9 cellular contexts compared by ENCODE assay signal in genomic region chr6:69164564-69165252, GRCh38.
DNase-seq lines count a peak whose midpoint lies in the region; TF ChIP-seq lines count a peak whose summit lies in the region.
"Had no signal": no experiment of that assay in that cellular context is flagged by ENCODE, and none has a peak within 500 bp of the region (broad histone marks: within the 10 kb centered on the region; RNA-seq: fewer than 3 reads in every experiment).

No MANE protein-coding gene starts in this region.

- no peak overlapping the region for H4K91ac ChIP-seq in mesenchymal stem cell (ENCODE audit: low read length)

- no peaks in the 10 kb centered on the region for H3K4me1 Mint-ChIP-seq in osteocyte (ENCODE audit: unreplicated experiment)

- no peaks in the 10 kb centered on the region for H3K79me1 ChIP-seq in mesenchymal stem cell (replicated peaks; ENCODE audit: low read length, poor library complexity, severe bottlenecking)

- H3K27me3 Mint-ChIP-seq in osteocyte (ENCODE audit: unreplicated experiment): no peaks in the 10 kb centered on the region
- H3K27me3 Mint-ChIP-seq: dendritic cell treated with granulocyte-macrophage colony-stimulating factor and Interleukin-4, amounts not matched to agents 40 ng/mL and 50 ng/mL, for 4 days had no signal

- H3K36me3 ChIP-seq in H7 (replicated peaks; ENCODE audit: control insufficient read depth, insufficient read depth, low read length): no peaks in the 10 kb centered on the region
- H3K36me3 ChIP-seq in mesenchymal stem cell (ENCODE audit: control insufficient read depth in 1 of 2, insufficient read depth in 2 of 2, low read depth in 1 of 2, low read length in 2 of 2): no peaks in the 10 kb centered on the region
- H3K36me3 ChIP-seq: ovary had no signal

- no peak overlapping the region for H3K4me2 ChIP-seq in mesenchymal stem cell (ENCODE audit: low read length, poor library complexity, severe bottlenecking)

- no peak overlapping the region for H2BK5ac ChIP-seq in mesenchymal stem cell (ENCODE audit: low read depth, low read length, poor library complexity, severe bottlenecking)

- no peak overlapping the region for H2BK12ac ChIP-seq in mesenchymal stem cell (ENCODE audit: low read length in 2 of 2)

- H2BK120ac ChIP-seq in mesenchymal stem cell (ENCODE audit: low read depth, low read length): no peak overlapping the region

- H3K36me3 Mint-ChIP-seq in osteocyte (ENCODE audit: unreplicated experiment): no peaks in the 10 kb centered on the region

- no peak overlapping the region for H2BK15ac ChIP-seq in mesenchymal stem cell (ENCODE audit: low read depth, poor library complexity, severe bottlenecking)

- no peak overlapping the region for H2AFZ ChIP-seq in mesenchymal stem cell (ENCODE audit: low read depth, low read length)

- no peak overlapping the region for H3K4me3 Mint-ChIP-seq in osteocyte (ENCODE audit: unreplicated experiment)
- H3K4me3 Mint-ChIP-seq: dendritic cell treated with granulocyte-macrophage colony-stimulating factor and Interleukin-4, amounts not matched to agents 40 ng/mL and 50 ng/mL, for 4 days had no signal

- no peak overlapping the region for H3K9ac ChIP-seq in mesenchymal stem cell (ENCODE audit: low read length)

- no peaks in the 10 kb centered on the region for H3K4me1 ChIP-seq in mesenchymal stem cell (ENCODE audit: control insufficient read depth, insufficient read depth, low read depth, low read length)

- no peaks in the 10 kb centered on the region for H3K9me3 ChIP-seq in mesenchymal stem cell (ENCODE audit: control insufficient read depth, low read length)
- H3K9me3 ChIP-seq: ovary had no signal

- H3K9me3 Mint-ChIP-seq in osteocyte (ENCODE audit: unreplicated experiment): peaks cover 3% of the 10 kb centered on the region
- H3K9me3 Mint-ChIP-seq: dendritic cell treated with granulocyte-macrophage colony-stimulating factor and Interleukin-4, amounts not matched to agents 40 ng/mL and 50 ng/mL, for 4 days had no signal

- H3K23ac ChIP-seq in mesenchymal stem cell (ENCODE audit: low read length in 2 of 2): no peak overlapping the region

- H3K27ac ChIP-seq in mesenchymal stem cell (ENCODE audit: low read length, poor library complexity, severe bottlenecking): no peak overlapping the region
- H3K27ac ChIP-seq: ovary had no signal

- no peak overlapping the region for H3K4ac ChIP-seq in mesenchymal stem cell (ENCODE audit: low read depth in 1 of 2, low read length in 2 of 2)

- no peak overlapping the region for H2AK5ac ChIP-seq in mesenchymal stem cell (ENCODE audit: low read length, severe bottlenecking)

- H3K4me3 ChIP-seq in H7 (ENCODE audit: insufficient read depth, low read depth, low read length): no peak overlapping the region
- no peak overlapping the region for H3K4me3 ChIP-seq in choroid plexus epithelial cell (ENCODE audit: low read depth, low read length)
- no peak overlapping the region for H3K4me3 ChIP-seq in mesenchymal stem cell (ENCODE audit: insufficient read depth in 1 of 2, low read depth in 1 of 2, low read length in 2 of 2)
- H3K4me3 ChIP-seq: ovary had no signal

- no peaks in the 10 kb centered on the region for H3K27me3 ChIP-seq in H7 (ENCODE audit: control insufficient read depth, insufficient read depth, low read length)
- H3K27me3 ChIP-seq in mesenchymal stem cell (ENCODE audit: control insufficient read depth in 1 of 2, insufficient read depth in 1 of 2, low read length in 2 of 2): no peaks in the 10 kb centered on the region
- H3K27me3 ChIP-seq: ovary had no signal

- WGBS in mesenchymal stem cell: 70% methylated on average over 4 of the region's 4 CpGs

- TF ChIP-seq CTCF in choroid plexus epithelial cell (conservative IDR thresholded peaks at IDR 0.05; ENCODE audit: low read depth, low read length) (peak; percentile 35), osteocyte (IDR thresholded peaks at IDR 0.05) (peak; percentile 31)

- H4K8ac ChIP-seq in mesenchymal stem cell (ENCODE audit: low read length): no peak overlapping the region

- no peak overlapping the region for H3K27ac Mint-ChIP-seq in osteocyte (ENCODE audit: unreplicated experiment)
- H3K27ac Mint-ChIP-seq: dendritic cell treated with granulocyte-macrophage colony-stimulating factor and Interleukin-4, amounts not matched to agents 40 ng/mL and 50 ng/mL, for 4 days had no signal

- DNase-seq in H7 (peak; percentile 42), NCI-H2227 (lab: John Stamatoyannopoulos, UW; ENCODE audit: unreplicated experiment) (peak; percentile 11), choroid plexus epithelial cell (ENCODE audit: low read depth) (peak; percentile 6), osteocyte (ENCODE audit: extremely low spot score, unreplicated experiment) (no peak), NK-92 (lab: John Stamatoyannopoulos, UW; ENCODE audit: unreplicated experiment) (no peak), NCI-H187 (lab: John Stamatoyannopoulos, UW) (no peak), mesenchymal stem cell (no peak)
- DNase-seq: ovary had no signal

- no peak overlapping the region for H3K14ac ChIP-seq in mesenchymal stem cell (ENCODE audit: low read length in 2 of 2)

- no peak overlapping the region for H3K18ac ChIP-seq in mesenchymal stem cell (ENCODE audit: low read depth in 1 of 2, low read length in 2 of 2)

Comparison
In these comparisons a context has a peak if more than half of its experiments do, and no peak if none do; other contexts are left out.
1. DNase-seq: peak in H7 (single experiment), NCI-H2227 (single experiment) and choroid plexus epithelial cell (single experiment); none in osteocyte (single experiment), NK-92 (single experiment), NCI-H187 (0 of 2) and mesenchymal stem cell (single experiment).